9 cellular contexts compared by ENCODE assay signal in genomic region chr2:160207804-160208661, GRCh38. TPM values are rescaled to one million over a fixed set of nuclear protein-coding genes. Genes with fewer than 3 reads are reported as not detected.
A peak's percentile ranks its signal among the peaks of the same experiment; 100 is the strongest.
DNase-seq lines count a peak whose midpoint lies in the region; ATAC-seq and TF ChIP-seq lines count a peak whose summit lies in the region.
"Had no signal": no experiment of that assay in that cellular context is flagged by ENCODE, and none has a peak within 500 bp of the region (broad histone marks: within the 10 kb centered on the region; RNA-seq: fewer than 3 reads in every experiment).

No MANE protein-coding gene starts in this region.

- H3K27me3 Mint-ChIP-seq in MCF 10A (ENCODE audit: insufficient read depth, unreplicated experiment), result no peaks in the 10 kb centered on the region
- H3K27me3 Mint-ChIP-seq in stimulated activated naive CD8-positive, alpha-beta T cell treated with anti-CD3 and anti-CD28 coated beads, Interleukin-15, Interleukin-2, amounts not matched to agents 100 ng/mL and 50 ng/mL, for 24 hours, result peaks cover 13% of the 10 kb centered on the region

- CTCF ChIA-PET in MCF 10A (lab: Yijun Ruan, JAX), result interaction anchor here (0.8 to 5.5 kb wide), 4 partner anchors 13 to 98 kb away, joined by 3 to 39 read pairs (median 18); no protein-coding TSS in a partner anchor

- H3K9me3 Mint-ChIP-seq in MCF 10A (ENCODE audit: unreplicated experiment), result no peaks in the 10 kb centered on the region
- peaks cover 4% of the 10 kb centered on the region for H3K9me3 Mint-ChIP-seq in stimulated activated naive CD8-positive, alpha-beta T cell treated with anti-CD3 and anti-CD28 coated beads, Interleukin-15, Interleukin-2, amounts not matched to agents 100 ng/mL and 50 ng/mL, for 24 hours

- H3K4me3 Mint-ChIP-seq in MCF 10A (ENCODE audit: unreplicated experiment), result peak overlapping the region; percentile 68
- H3K4me3 Mint-ChIP-seq in stimulated activated naive CD8-positive, alpha-beta T cell treated with anti-CD3 and anti-CD28 coated beads, Interleukin-15, Interleukin-2, amounts not matched to agents 100 ng/mL and 50 ng/mL, for 24 hours, result peak overlapping the region; percentile 35

- no peaks in the 10 kb centered on the region for H3K36me3 Mint-ChIP-seq in MCF 10A (ENCODE audit: insufficient read depth, unreplicated experiment)
- H3K36me3 Mint-ChIP-seq in stimulated activated naive CD8-positive, alpha-beta T cell treated with anti-CD3 and anti-CD28 coated beads, Interleukin-15, Interleukin-2, amounts not matched to agents 100 ng/mL and 50 ng/mL, for 24 hours (ENCODE audit: low read depth), result peaks cover 4% of the 10 kb centered on the region

- peak overlapping the region; percentile 90 for H3K27ac Mint-ChIP-seq in MCF 10A (ENCODE audit: low read depth, unreplicated experiment)
- peak overlapping the region; percentile 83 for H3K27ac Mint-ChIP-seq in stimulated activated naive CD8-positive, alpha-beta T cell treated with anti-CD3 and anti-CD28 coated beads, Interleukin-15, Interleukin-2, amounts not matched to agents 100 ng/mL and 50 ng/mL, for 24 hours

- BruUV-seq in MCF 10A (replicated peaks; lab: Mats Ljungman, UMichigan), result TSS peak; percentile 59

- POLR2A ChIA-PET in MCF 10A (lab: Yijun Ruan, JAX), result interaction anchor here (0.5 to 13.5 kb wide), 9 partner anchors 10 to 315 kb away, joined by 3 to 212 read pairs (median 3); no protein-coding TSS in a partner anchor

- DNase-seq in GM04503 (ENCODE audit: low read depth) (peak; percentile 88), HT1080 (ENCODE audit: low read depth) (peak; percentile 99), MCF 10A (ENCODE audit: unreplicated experiment) (peak; percentile 98), kidney glomerular epithelial cell (lab: John Stamatoyannopoulos, UW) (peak; percentile 94), DMS153 (lab: John Stamatoyannopoulos, UW) (no peak), NCI-H2081 (lab: John Stamatoyannopoulos, UW) (no peak)

- ATAC-seq in HG02981 (IDR thresholded peaks at IDR 0.05; ENCODE audit: unreplicated experiment), result no peak
- ATAC-seq: K562 had no signal

- peaks cover 53% of the 10 kb centered on the region for H3K4me1 Mint-ChIP-seq in MCF 10A (ENCODE audit: insufficient read depth, unreplicated experiment)
- peaks cover 36% of the 10 kb centered on the region for H3K4me1 Mint-ChIP-seq in stimulated activated naive CD8-positive, alpha-beta T cell treated with anti-CD3 and anti-CD28 coated beads, Interleukin-15, Interleukin-2, amounts not matched to agents 100 ng/mL and 50 ng/mL, for 24 hours (ENCODE audit: low read depth)

- intact Hi-C loops in MCF 10A (cut with micrococcal nuclease), result loop anchor here (1.0 kb wide), 1 partner anchor 786 kb away; no protein-coding TSS in a partner anchor

- TF ChIP-seq CTCF in MCF 10A (IDR thresholded peaks at IDR 0.05; ENCODE audit: unreplicated experiment), result no peak

RNA-seq across cellular contexts. Expression of gene ITGB6, which starts 8.0 kb away (rescaled TPM):
- 0.05 and 0.33 TPM in 2 replicates for total RNA-seq in HT1080 (2014; rRNA removed; shearing (Covaris generic))
- 0.16 and 0.24 TPM in 2 replicates for polyA plus RNA-seq in HT1080 (2015; cell fraction: cytosol; rRNA removed)
- polyA plus RNA-seq in HT1080 (2015; cell fraction: nucleus; rRNA removed), result 0.30 and 0.42 TPM in 2 replicates
- total RNA-seq in MCF 10A (2022), result 3.8 and 6.9 TPM in 2 replicates
- polyA plus RNA-seq: K562 had no signal

Comparison
In these comparisons a context has a peak if more than half of its experiments do, and no peak if none do; other contexts are left out.
1. DNase-seq: peak in GM04503 (single experiment), HT1080 (single experiment), MCF 10A (single experiment) and kidney glomerular epithelial cell (single experiment); none in DMS153 (single experiment) and NCI-H2081 (0 of 2).